Comparison of ENCODE assay signal across 14 cellular contexts in the genomic region with DNA sequence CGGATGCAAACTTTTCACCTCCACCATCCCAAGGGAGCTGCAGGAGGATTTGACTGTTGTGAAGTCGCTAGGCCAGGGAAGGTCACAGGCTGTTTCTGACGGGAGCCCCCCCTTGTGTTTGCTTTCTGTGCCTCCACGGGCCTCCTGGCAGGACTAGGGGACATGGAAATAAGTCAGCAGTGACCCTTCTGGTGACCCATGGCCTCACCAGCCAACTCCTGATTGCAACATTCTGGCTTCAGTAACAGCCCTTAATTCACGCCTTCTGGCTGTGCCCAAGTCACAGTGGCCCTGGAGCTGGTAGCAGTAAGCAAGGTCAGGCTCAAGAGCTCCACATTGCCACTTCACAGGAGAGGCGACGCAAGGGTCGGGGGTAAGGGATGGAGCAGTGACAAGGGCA. TPM values are rescaled to one million over a fixed set of nuclear protein-coding genes. Genes with fewer than 3 reads are reported as not detected.
"Had no signal": no experiment of that assay in that cellular context is flagged by ENCODE, and none has a peak within 500 bp of the region (broad histone marks: within the 10 kb centered on the region; RNA-seq: fewer than 3 reads in every experiment).

No MANE protein-coding gene starts in this region.

- H3K36me3 ChIP-seq: ovary, SJSA1, tibial nerve had no signal

- H3K36me3 Mint-ChIP-seq: activated CD4-positive, alpha-beta memory T cell treated with anti-CD3 and anti-CD28 coated beads for 36 hours; stimulated activated effector memory CD8-positive, alpha-beta T cell treated with anti-CD3 and anti-CD28 coated beads, Interleukin-12 subunit alpha, Interleukin-12 subunit beta, amount 100 ng/mL, for 72 hours had no signal

- ATAC-seq: activated naive CD8-positive, alpha-beta T cell treated with anti-CD3 and anti-CD28 coated beads, Interleukin-2, amount 50 U/mL, for 24 hours; left colon; stimulated activated effector memory CD8-positive, alpha-beta T cell treated with anti-CD3 and anti-CD28 coated beads, Interleukin-12 subunit alpha, Interleukin-12 subunit beta, amount 100 ng/mL, for 72 hours had no signal

- H3K4me1 Mint-ChIP-seq: activated naive CD8-positive, alpha-beta T cell treated with anti-CD3 and anti-CD28 coated beads, Interleukin-2, amount 50 U/mL, for 24 hours; stimulated activated effector memory CD8-positive, alpha-beta T cell treated with anti-CD3 and anti-CD28 coated beads, Interleukin-12 subunit alpha, Interleukin-12 subunit beta, amount 100 ng/mL, for 72 hours had no signal

- DNase-seq: activated CD4-positive, alpha-beta memory T cell treated with anti-CD3 and anti-CD28 coated beads for 36 hours; activated CD4-positive, alpha-beta T cell treated with anti-CD3 and anti-CD28 coated beads for 1 hour; activated naive CD4-positive, alpha-beta T cell; activated naive CD8-positive, alpha-beta T cell treated with anti-CD3 and anti-CD28 coated beads, Interleukin-2, amount 50 U/mL, for 24 hours; central memory CD4-positive, alpha-beta T cell; cortex of kidney; erythroblast; left colon; ovary; small intestine had no signal

- H3K4me3 ChIP-seq: ovary, SJSA1, tibial nerve had no signal

- H3K4me1 ChIP-seq: SJSA1, tibial nerve had no signal

- H3K27me3 ChIP-seq: ovary, SJSA1, tibial nerve had no signal

- H3K27ac Mint-ChIP-seq: activated CD4-positive, alpha-beta memory T cell treated with anti-CD3 and anti-CD28 coated beads for 36 hours; activated naive CD8-positive, alpha-beta T cell treated with anti-CD3 and anti-CD28 coated beads, Interleukin-2, amount 50 U/mL, for 24 hours; nephron; stimulated activated effector memory CD8-positive, alpha-beta T cell treated with anti-CD3 and anti-CD28 coated beads, Interleukin-12 subunit alpha, Interleukin-12 subunit beta, amount 100 ng/mL, for 72 hours had no signal

- H3K9me3 ChIP-seq: ovary, tibial nerve had no signal

- H3K9me3 Mint-ChIP-seq: activated CD4-positive, alpha-beta memory T cell treated with anti-CD3 and anti-CD28 coated beads for 36 hours; nephron had no signal

- H3K27me3 Mint-ChIP-seq: activated naive CD8-positive, alpha-beta T cell treated with anti-CD3 and anti-CD28 coated beads, Interleukin-2, amount 50 U/mL, for 24 hours had no signal

- H3K4me3 Mint-ChIP-seq: activated CD4-positive, alpha-beta memory T cell treated with anti-CD3 and anti-CD28 coated beads for 36 hours; activated naive CD8-positive, alpha-beta T cell treated with anti-CD3 and anti-CD28 coated beads, Interleukin-2, amount 50 U/mL, for 24 hours; nephron; stimulated activated effector memory CD8-positive, alpha-beta T cell treated with anti-CD3 and anti-CD28 coated beads, Interleukin-12 subunit alpha, Interleukin-12 subunit beta, amount 100 ng/mL, for 72 hours had no signal

- H3K27ac ChIP-seq: ovary, SJSA1, tibial nerve had no signal

RNA-seq across cellular contexts. Expression of a gene that starts 45.2 kb away (rescaled TPM):
- total RNA-seq: activated CD4-positive, alpha-beta memory T cell treated with anti-CD3 and anti-CD28 coated beads for 36 hours had no signal
